1 cellular context compared by ENCODE assay signal in the genomic region with DNA sequence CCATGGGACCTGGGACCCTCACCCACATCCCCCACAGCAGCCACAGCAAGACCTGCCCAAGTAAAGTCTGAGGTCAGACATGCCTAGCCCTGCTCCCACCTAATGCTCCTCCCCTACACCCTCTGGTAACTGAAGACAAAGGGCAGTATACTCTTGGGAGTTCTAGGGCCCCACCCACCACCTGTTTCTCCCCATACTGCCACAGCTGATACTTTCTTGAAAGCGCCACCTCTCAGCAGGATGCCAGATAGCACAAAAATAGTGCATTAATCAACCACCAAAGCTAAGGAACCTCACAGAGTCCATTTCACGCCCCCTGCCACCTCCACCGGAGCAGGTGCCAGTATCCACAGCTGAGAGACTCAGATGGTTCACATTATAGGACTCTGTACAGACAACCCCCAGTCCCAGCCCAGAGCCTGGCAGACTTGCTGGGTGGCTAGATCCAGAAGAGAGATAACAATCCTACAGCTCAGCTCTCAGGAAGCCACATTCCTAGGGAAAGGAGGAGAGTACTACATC.
TF ChIP-seq lines count a peak whose summit lies in the region.

No MANE protein-coding gene starts in this region.

TF ChIP-seq in GM12878, 131 proteins besides CTCF, POLR2A, EP300 and RAD21 (continued from another document):
- TF ChIP-seq, protein P1, sequence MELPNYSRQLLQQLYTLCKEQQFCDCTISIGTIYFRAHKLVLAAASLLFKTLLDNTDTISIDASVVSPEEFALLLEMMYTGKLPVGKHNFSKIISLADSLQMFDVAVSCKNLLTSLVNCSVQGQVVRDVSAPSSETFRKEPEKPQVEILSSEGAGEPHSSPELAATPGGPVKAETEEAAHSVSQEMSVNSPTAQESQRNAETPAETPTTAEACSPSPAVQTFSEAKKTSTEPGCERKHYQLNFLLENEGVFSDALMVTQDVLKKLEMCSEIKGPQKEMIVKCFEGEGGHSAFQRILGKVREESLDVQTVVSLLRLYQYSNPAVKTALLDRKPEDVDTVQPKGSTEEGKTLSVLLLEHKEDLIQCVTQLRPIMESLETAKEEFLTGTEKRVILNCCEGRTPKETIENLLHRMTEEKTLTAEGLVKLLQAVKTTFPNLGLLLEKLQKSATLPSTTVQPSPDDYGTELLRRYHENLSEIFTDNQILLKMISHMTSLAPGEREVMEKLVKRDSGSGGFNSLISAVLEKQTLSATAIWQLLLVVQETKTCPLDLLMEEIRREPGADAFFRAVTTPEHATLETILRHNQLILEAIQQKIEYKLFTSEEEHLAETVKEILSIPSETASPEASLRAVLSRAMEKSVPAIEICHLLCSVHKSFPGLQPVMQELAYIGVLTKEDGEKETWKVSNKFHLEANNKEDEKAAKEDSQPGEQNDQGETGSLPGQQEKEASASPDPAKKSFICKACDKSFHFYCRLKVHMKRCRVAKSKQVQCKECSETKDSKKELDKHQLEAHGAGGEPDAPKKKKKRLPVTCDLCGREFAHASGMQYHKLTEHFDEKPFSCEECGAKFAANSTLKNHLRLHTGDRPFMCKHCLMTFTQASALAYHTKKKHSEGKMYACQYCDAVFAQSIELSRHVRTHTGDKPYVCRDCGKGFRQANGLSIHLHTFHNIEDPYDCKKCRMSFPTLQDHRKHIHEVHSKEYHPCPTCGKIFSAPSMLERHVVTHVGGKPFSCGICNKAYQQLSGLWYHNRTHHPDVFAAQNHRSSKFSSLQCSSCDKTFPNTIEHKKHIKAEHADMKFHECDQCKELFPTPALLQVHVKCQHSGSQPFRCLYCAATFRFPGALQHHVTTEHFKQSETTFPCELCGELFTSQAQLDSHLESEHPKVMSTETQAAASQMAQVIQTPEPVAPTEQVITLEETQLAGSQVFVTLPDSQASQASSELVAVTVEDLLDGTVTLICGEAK (IDR thresholded peaks at IDR 0.05; ENCODE audit: borderline replicate concordance) = no peak
- no peak for TF ChIP-seq FOS (IDR thresholded peaks at IDR 0.05; ENCODE audit: borderline replicate concordance, extremely low read depth, insufficient read length)
- TF ChIP-seq TBL1XR1 (IDR thresholded peaks at IDR 0.05; ENCODE audit: low read depth, low read length) = no peak
- no peak for TF ChIP-seq SMC3 (IDR thresholded peaks at IDR 0.05; ENCODE audit: borderline replicate concordance, low read length)
- peak; percentile 79 for TF ChIP-seq MEF2B (IDR thresholded peaks at IDR 0.05; ENCODE audit: partially characterized antibody, poor library complexity, severe bottlenecking)
- no peak for TF ChIP-seq WRNIP1 (IDR thresholded peaks at IDR 0.05; ENCODE audit: borderline replicate concordance, low read depth, low read length)
- 0 out of 2 replicates have a peak, but pooled peaks have one; percentile 17 for TF ChIP-seq NR2F1 (conservative IDR thresholded peaks at IDR 0.05)
- no peak for TF ChIP-seq PAX5 (IDR thresholded peaks at IDR 0.05; ENCODE audit: borderline replicate concordance, low read depth, low read length)
